In genomic region chr19:51615991-51616390, GRCh38 we compare ENCODE assay signal across 1 cellular context.
TF ChIP-seq lines count a peak whose summit lies in the region.

No MANE protein-coding gene starts in this region.

TF ChIP-seq in K562, 482 proteins besides CTCF, POLR2A, EP300 and RAD21:
- TF ChIP-seq ATF3 (IDR thresholded peaks at IDR 0.05) (no peak), ATF3 (CRISPR knock-in tag; conservative IDR thresholded peaks at IDR 0.05) (no peak), CEBPB (tag; IDR thresholded peaks at IDR 0.05) (0 out of 2 replicates have a peak, but pooled peaks have one; percentile 21), TCF7 (IDR thresholded peaks at IDR 0.05; ENCODE audit: borderline replicate concordance) (no peak)
